In the genomic region with DNA sequence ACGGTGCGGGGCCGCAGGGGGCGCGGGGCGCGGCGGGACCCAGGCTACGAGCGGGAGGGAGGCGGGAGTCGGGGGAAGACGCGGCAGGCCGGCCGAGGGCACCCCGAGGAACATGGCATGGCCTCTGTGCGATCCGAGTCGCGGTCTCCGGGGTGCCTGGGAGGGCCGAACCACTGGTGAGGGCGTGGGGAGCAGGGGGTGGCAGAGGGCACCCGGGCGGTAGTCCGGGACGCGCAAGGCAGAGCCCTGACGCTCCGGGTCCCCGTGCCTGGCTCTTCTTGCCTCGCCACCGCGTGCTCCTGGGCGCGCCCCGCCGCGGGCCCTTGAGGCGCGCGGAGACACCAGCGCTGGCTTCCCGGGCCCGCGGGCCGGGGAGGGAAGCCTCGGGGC, we compare ENCODE assay signal across 9 cellular contexts. TPM values are rescaled to one million over a fixed set of nuclear protein-coding genes. Genes with fewer than 3 reads are reported as not detected.
DNase-seq lines count a peak whose midpoint lies in the region; ATAC-seq and TF ChIP-seq lines count a peak whose summit lies in the region.
"Had no signal": no experiment of that assay in that cellular context is flagged by ENCODE, and none has a peak within 500 bp of the region (broad histone marks: within the 10 kb centered on the region; RNA-seq: fewer than 3 reads in every experiment).

No MANE protein-coding gene starts in this region.

- intact Hi-C loops in right cardiac atrium (cut with DNase I), result no loop called here

- H3K4me2 ChIP-seq in GM23338, result peak overlapping the region; percentile 96

- H3K4me3 ChIP-seq in GM23338 (peak overlapping the region; percentile 97), right cardiac atrium (ENCODE audit: low read length) (peak overlapping the region; percentile 54)

- H3K36me3 ChIP-seq in GM23338 (ENCODE audit: insufficient read depth), result no peaks in the 10 kb centered on the region

- peaks cover 40% of the 10 kb centered on the region for H3K4me1 ChIP-seq in GM23338 (ENCODE audit: insufficient read depth)
- H3K4me1 ChIP-seq in right cardiac atrium (ENCODE audit: control insufficient read depth, insufficient read depth, low read length), result no peaks in the 10 kb centered on the region

- H3K4me3 Mint-ChIP-seq in GM23338, result peak overlapping the region; percentile 94
- no peak overlapping the region for H3K4me3 Mint-ChIP-seq in stimulated activated effector memory CD8-positive, alpha-beta T cell treated with anti-CD3 and anti-CD28 coated beads, Interleukin-12 subunit alpha, Interleukin-12 subunit beta, amount 100 ng/mL, for 72 hours

- no peaks in the 10 kb centered on the region for H3K9me2 ChIP-seq in GM23338 (ENCODE audit: insufficient read depth)

- peak; percentile 46 for DNase-seq in GM23338 (ENCODE audit: low spot score)
- peak; percentile 65 for DNase-seq in RPMI8226
- DNase-seq in right cardiac atrium, result peak in 1 of 3 donors; percentile 60
- DNase-seq in stimulated activated effector memory CD8-positive, alpha-beta T cell treated with anti-CD3 and anti-CD28 coated beads, Interleukin-12 subunit alpha, Interleukin-12 subunit beta, amount 100 ng/mL, for 72 hours (ENCODE audit: low spot score in 2 of 2), result no peak
- DNase-seq in stimulated activated CD4-positive, alpha-beta T cell treated with anti-CD3 and anti-CD28 coated beads, Interleukin-1b, Interleukin-23, amount 100 ng/mL, for 48 hours, result no peak
- no peak for DNase-seq in activated CD4-positive, alpha-beta T cell treated with anti-CD3 and anti-CD28 coated beads for 1 hour

- H3K9me3 Mint-ChIP-seq in GM23338, result peaks cover 8% of the 10 kb centered on the region
- H3K9me3 Mint-ChIP-seq in stimulated activated effector memory CD8-positive, alpha-beta T cell treated with anti-CD3 and anti-CD28 coated beads, Interleukin-12 subunit alpha, Interleukin-12 subunit beta, amount 100 ng/mL, for 72 hours, result no peaks in the 10 kb centered on the region

- H3K27ac ChIP-seq in GM23338 (ENCODE audit: low read depth) (no peak overlapping the region), right cardiac atrium (ENCODE audit: low read length) (peak overlapping the region; percentile 82)

- peaks cover 61% of the 10 kb centered on the region for H3K79me2 ChIP-seq in GM23338 (replicated peaks; ENCODE audit: insufficient read depth)

- H3K36me3 Mint-ChIP-seq in GM23338 (ENCODE audit: low read depth), result peaks cover 20% of the 10 kb centered on the region
- H3K36me3 Mint-ChIP-seq in stimulated activated effector memory CD8-positive, alpha-beta T cell treated with anti-CD3 and anti-CD28 coated beads, Interleukin-12 subunit alpha, Interleukin-12 subunit beta, amount 100 ng/mL, for 72 hours, result no peaks in the 10 kb centered on the region

- WGBS in right cardiac atrium, result 1% methylated on average over 49 of the region's 49 CpGs

- no peak overlapping the region; the same call in 1 of the 2 replicates for H3K27ac Mint-ChIP-seq in GM23338
- no peak overlapping the region for H3K27ac Mint-ChIP-seq in stimulated activated effector memory CD8-positive, alpha-beta T cell treated with anti-CD3 and anti-CD28 coated beads, Interleukin-12 subunit alpha, Interleukin-12 subunit beta, amount 100 ng/mL, for 72 hours

- H3K27me3 ChIP-seq in GM23338 (ENCODE audit: insufficient read depth) (peaks cover 22% of the 10 kb centered on the region), right cardiac atrium (ENCODE audit: control insufficient read depth, insufficient read depth) (peaks cover 5% of the 10 kb centered on the region)

- H4K20me1 ChIP-seq in GM23338 (replicated peaks; ENCODE audit: insufficient read depth), result peaks cover 21% of the 10 kb centered on the region

- ATAC-seq in GM23338, result peak; percentile 17
- peak; percentile 34 to 52 for ATAC-seq in right cardiac atrium
- ATAC-seq in stimulated activated effector memory CD8-positive, alpha-beta T cell treated with anti-CD3 and anti-CD28 coated beads, Interleukin-12 subunit alpha, Interleukin-12 subunit beta, amount 100 ng/mL, for 72 hours, result peak; percentile 16
- no peak for ATAC-seq in HG03025 (IDR thresholded peaks at IDR 0.05; ENCODE audit: low FRiP score, unreplicated experiment)
- ATAC-seq: Panc1 had no signal

- no peak overlapping the region for H2AFZ ChIP-seq in GM23338

- no peak for TF ChIP-seq CTCF in GM23338 (conservative IDR thresholded peaks at IDR 0.05; ENCODE audit: low read depth in 2 of 2)

- H3K4me1 Mint-ChIP-seq in GM23338, result peaks cover 44% of the 10 kb centered on the region
- H3K4me1 Mint-ChIP-seq in stimulated activated effector memory CD8-positive, alpha-beta T cell treated with anti-CD3 and anti-CD28 coated beads, Interleukin-12 subunit alpha, Interleukin-12 subunit beta, amount 100 ng/mL, for 72 hours, result no peaks in the 10 kb centered on the region

- H3F3A ChIP-seq in GM23338 (replicated peaks; ENCODE audit: low read depth), result no peaks in the 10 kb centered on the region

- H3K9me3 ChIP-seq in right cardiac atrium (ENCODE audit: control insufficient read depth, low read length), result no peaks in the 10 kb centered on the region

- H3K27me3 Mint-ChIP-seq in GM23338 (ENCODE audit: insufficient read depth, low read depth, poor library complexity), result peaks cover 24% of the 10 kb centered on the region

TF ChIP-seq in GM23338, 12 proteins besides CTCF, POLR2A, EP300 and RAD21 (continues in another document):
- TF ChIP-seq STAT1 (IDR thresholded peaks at IDR 0.05; ENCODE audit: unreplicated experiment) (no peak), ZNF114 (CRISPR knock-in tag; IDR thresholded peaks at IDR 0.05) (no peak), ZNF331 (CRISPR knock-in tag; IDR thresholded peaks at IDR 0.05; ENCODE audit: low read depth) (no peak), CREB1 (CRISPR knock-in tag; IDR thresholded peaks at IDR 0.05; ENCODE audit: low read depth) (no peak)
- TF ChIP-seq, protein P1, sequence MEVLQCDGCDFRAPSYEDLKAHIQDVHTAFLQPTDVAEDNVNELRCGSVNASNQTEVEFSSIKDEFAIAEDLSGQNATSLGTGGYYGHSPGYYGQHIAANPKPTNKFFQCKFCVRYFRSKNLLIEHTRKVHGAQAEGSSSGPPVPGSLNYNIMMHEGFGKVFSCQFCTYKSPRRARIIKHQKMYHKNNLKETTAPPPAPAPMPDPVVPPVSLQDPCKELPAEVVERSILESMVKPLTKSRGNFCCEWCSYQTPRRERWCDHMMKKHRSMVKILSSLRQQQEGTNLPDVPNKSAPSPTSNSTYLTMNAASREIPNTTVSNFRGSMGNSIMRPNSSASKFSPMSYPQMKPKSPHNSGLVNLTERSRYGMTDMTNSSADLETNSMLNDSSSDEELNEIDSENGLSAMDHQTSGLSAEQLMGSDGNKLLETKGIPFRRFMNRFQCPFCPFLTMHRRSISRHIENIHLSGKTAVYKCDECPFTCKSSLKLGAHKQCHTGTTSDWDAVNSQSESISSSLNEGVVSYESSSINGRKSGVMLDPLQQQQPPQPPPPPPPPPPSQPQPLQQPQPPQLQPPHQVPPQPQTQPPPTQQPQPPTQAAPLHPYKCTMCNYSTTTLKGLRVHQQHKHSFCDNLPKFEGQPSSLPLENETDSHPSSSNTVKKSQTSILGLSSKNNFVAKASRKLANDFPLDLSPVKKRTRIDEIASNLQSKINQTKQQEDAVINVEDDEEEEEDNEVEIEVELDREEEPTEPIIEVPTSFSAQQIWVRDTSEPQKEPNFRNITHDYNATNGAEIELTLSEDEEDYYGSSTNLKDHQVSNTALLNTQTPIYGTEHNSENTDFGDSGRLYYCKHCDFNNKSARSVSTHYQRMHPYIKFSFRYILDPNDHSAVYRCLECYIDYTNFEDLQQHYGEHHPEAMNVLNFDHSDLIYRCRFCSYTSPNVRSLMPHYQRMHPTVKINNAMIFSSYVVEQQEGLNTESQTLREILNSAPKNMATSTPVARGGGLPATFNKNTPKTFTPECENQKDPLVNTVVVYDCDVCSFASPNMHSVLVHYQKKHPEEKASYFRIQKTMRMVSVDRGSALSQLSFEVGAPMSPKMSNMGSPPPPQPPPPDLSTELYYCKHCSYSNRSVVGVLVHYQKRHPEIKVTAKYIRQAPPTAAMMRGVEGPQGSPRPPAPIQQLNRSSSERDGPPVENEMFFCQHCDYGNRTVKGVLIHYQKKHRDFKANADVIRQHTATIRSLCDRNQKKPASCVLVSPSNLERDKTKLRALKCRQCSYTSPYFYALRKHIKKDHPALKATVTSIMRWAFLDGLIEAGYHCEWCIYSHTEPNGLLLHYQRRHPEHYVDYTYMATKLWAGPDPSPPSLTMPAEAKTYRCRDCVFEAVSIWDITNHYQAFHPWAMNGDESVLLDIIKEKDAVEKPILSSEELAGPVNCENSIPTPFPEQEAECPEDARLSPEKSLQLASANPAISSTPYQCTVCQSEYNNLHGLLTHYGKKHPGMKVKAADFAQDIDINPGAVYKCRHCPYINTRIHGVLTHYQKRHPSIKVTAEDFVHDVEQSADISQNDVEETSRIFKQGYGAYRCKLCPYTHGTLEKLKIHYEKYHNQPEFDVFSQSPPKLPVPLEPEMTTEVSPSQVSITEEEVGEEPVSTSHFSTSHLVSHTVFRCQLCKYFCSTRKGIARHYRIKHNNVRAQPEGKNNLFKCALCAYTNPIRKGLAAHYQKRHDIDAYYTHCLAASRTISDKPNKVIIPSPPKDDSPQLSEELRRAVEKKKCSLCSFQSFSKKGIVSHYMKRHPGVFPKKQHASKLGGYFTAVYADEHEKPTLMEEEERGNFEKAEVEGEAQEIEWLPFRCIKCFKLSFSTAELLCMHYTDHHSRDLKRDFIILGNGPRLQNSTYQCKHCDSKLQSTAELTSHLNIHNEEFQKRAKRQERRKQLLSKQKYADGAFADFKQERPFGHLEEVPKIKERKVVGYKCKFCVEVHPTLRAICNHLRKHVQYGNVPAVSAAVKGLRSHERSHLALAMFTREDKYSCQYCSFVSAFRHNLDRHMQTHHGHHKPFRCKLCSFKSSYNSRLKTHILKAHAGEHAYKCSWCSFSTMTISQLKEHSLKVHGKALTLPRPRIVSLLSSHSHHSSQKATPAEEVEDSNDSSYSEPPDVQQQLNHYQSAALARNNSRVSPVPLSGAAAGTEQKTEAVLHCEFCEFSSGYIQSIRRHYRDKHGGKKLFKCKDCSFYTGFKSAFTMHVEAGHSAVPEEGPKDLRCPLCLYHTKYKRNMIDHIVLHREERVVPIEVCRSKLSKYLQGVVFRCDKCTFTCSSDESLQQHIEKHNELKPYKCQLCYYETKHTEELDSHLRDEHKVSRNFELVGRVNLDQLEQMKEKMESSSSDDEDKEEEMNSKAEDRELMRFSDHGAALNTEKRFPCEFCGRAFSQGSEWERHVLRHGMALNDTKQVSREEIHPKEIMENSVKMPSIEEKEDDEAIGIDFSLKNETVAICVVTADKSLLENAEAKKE (CRISPR knock-in tag; IDR thresholded peaks at IDR 0.05), result no peak

RNA-seq across cellular contexts. Expression of gene SOX11, which starts 4.2 kb away (rescaled TPM):
- 26.3 and 26.5 TPM in 2 replicates for total RNA-seq in GM23338 (2014; rRNA removed; shearing (Covaris generic))
- 33.2 and 34.0 TPM in 2 replicates for polyA plus RNA-seq in GM23338 (2016; fragmentation: Nextera tagmentation; extraction: Ambion mirVana)
- total RNA-seq in right cardiac atrium, result 1 to 10 TPM in 1 of 4 donors, under 1 TPM in 3; 0.22 to 1.1 (median 0.60) TPM
- 0.93 TPM for polyA plus RNA-seq in right cardiac atrium
- total RNA-seq: bronchial epithelial cell had no signal

Comparison
In these comparisons a context has a peak if more than half of its experiments do, and no peak if none do; other contexts are left out.
1. DNase-seq: peak in GM23338 (single experiment) and RPMI8226 (single experiment); none in stimulated activated effector memory CD8-positive, alpha-beta T cell treated with anti-CD3 and anti-CD28 coated beads, Interleukin-12 subunit alpha, Interleukin-12 subunit beta, amount 100 ng/mL, for 72 hours (0 of 2), stimulated activated CD4-positive, alpha-beta T cell treated with anti-CD3 and anti-CD28 coated beads, Interleukin-1b, Interleukin-23, amount 100 ng/mL, for 48 hours (single experiment) and activated CD4-positive, alpha-beta T cell treated with anti-CD3 and anti-CD28 coated beads for 1 hour (single experiment).
2. RNA of gene SOX11, which starts 4.2 kb away (total RNA-seq): 26.3 to 26.5 TPM in GM23338; 0.22 to 1.1 TPM in right cardiac atrium; every median in the first group is over 10 times any median in the second.